In genomic region chr17:28842282-28843012, GRCh38 we compare ENCODE assay signal across 8 cellular contexts. TPM values are rescaled to one million over a fixed set of nuclear protein-coding genes. Genes with fewer than 3 reads are reported as not detected.
DNase-seq lines count a peak whose midpoint lies in the region; ATAC-seq and TF ChIP-seq lines count a peak whose summit lies in the region.

TSS of gene FAM222B (minus strand) at chr17:28842790. CDS start at chr17:28766667, 76,123 bp downstream.

- no peaks in the 10 kb centered on the region for H3K27me3 Mint-ChIP-seq in IgD-negative memory B cell

- H3K9ac ChIP-seq in mucosa of rectum (ENCODE audit: low read depth in 1 of 2, low read length in 2 of 2) = peak within 1 kb of the TSS; percentile 91 to 96

- peaks cover 6 to 20% (median 15%) of the 10 kb centered on the region in 3 donors for H3K4me1 Mint-ChIP-seq in IgD-negative memory B cell

- no peaks in the 10 kb centered on the region for H3K36me3 Mint-ChIP-seq in IgD-negative memory B cell

- DNase-seq in COLO829 (ENCODE audit: low spot score) = peak; percentile 97
- DNase-seq in activated T-cell treated with anti-CD3 and anti-CD28 coated beads, Interleukin-2, amount 50 U/mL, for 1 hour = peak; percentile 84
- peak; percentile 55 to 69 for DNase-seq in stimulated activated CD8-positive, alpha-beta memory T cell treated with anti-CD3 and anti-CD28 coated beads, Interleukin-4, amount 100 ng/mL, for 4 hours (ENCODE audit: low read depth in 2 of 2, low spot score in 1 of 2)

- H3K27ac Mint-ChIP-seq in IgD-negative memory B cell = peak within 1 kb of the TSS; percentile 59 to 97 (median 95)

- H3K4me3 Mint-ChIP-seq in IgD-negative memory B cell = peak within 1 kb of the TSS; percentile 81 to 99 (median 98)

- H3K4me3 ChIP-seq in esophagus (ENCODE audit: low read depth in 1 of 2, low read length in 2 of 2) (peak within 1 kb of the TSS; percentile 84 to 85), mucosa of rectum (ENCODE audit: low read length in 2 of 2) (peak within 1 kb of the TSS; percentile 92 to 99)

- no peaks in the 10 kb centered on the region for H3K36me3 ChIP-seq in esophagus (ENCODE audit: control insufficient read depth in 2 of 2, insufficient read depth in 2 of 2, low read length in 1 of 2)
- no peaks in the 10 kb centered on the region for H3K36me3 ChIP-seq in mucosa of rectum (ENCODE audit: control insufficient read depth in 2 of 2, insufficient read depth in 2 of 2, low read length in 2 of 2)

- peak within 1 kb of the TSS; percentile 75 to 83 for H3K27ac ChIP-seq in esophagus (ENCODE audit: low read depth in 2 of 2, low read length in 1 of 2)
- peak within 1 kb of the TSS; percentile 89 for H3K27ac ChIP-seq in mucosa of rectum (ENCODE audit: low read depth in 2 of 2, low read length in 2 of 2)

- H3K27me3 ChIP-seq in esophagus (ENCODE audit: control insufficient read depth in 1 of 2, insufficient read depth in 2 of 2, low read length in 2 of 2) = no peaks in the 10 kb centered on the region
- H3K27me3 ChIP-seq in mucosa of rectum (ENCODE audit: control insufficient read depth in 2 of 2, insufficient read depth in 2 of 2, low read length in 2 of 2) = no peaks in the 10 kb centered on the region

- H3K4me1 ChIP-seq in esophagus (ENCODE audit: control insufficient read depth in 2 of 2, insufficient read depth in 2 of 2, low read length in 1 of 2) = no peaks in the 10 kb centered on the region
- H3K4me1 ChIP-seq in mucosa of rectum (ENCODE audit: control insufficient read depth in 2 of 2, insufficient read depth in 2 of 2, low read length in 2 of 2) = peaks cover 8 to 12% of the 10 kb centered on the region in 2 donors

- no peaks in the 10 kb centered on the region for H3K9me3 Mint-ChIP-seq in IgD-negative memory B cell

- WGBS in esophagus, 2 donors = 1% methylated on average over 44 of the region's 44 CpGs

- H3K9me3 ChIP-seq in esophagus (ENCODE audit: control insufficient read depth in 2 of 2, insufficient read depth in 1 of 2, low read depth in 1 of 2, low read length in 1 of 2) = no peaks in the 10 kb centered on the region
- H3K9me3 ChIP-seq in mucosa of rectum (ENCODE audit: control insufficient read depth in 2 of 2, low read length in 2 of 2) = no peaks in the 10 kb centered on the region

- peak; percentile 80 for ATAC-seq in GM21447 (IDR thresholded peaks at IDR 0.05; ENCODE audit: unreplicated experiment)

TF ChIP-seq in PFSK-1, 5 proteins besides CTCF, POLR2A, EP300 and RAD21:
- TF ChIP-seq REST (IDR thresholded peaks at IDR 0.05; ENCODE audit: insufficient read depth in 1 of 2, low read depth in 2 of 2, low read length in 2 of 2) (no peak), SIN3A (IDR thresholded peaks at IDR 0.05; ENCODE audit: borderline replicate concordance, insufficient read depth, low read length) (0 out of 2 replicates have a peak, but pooled peaks have one; percentile 9), POLR2AphosphoS5 (IDR thresholded peaks at IDR 0.05; ENCODE audit: low read depth, low read length) (peak; percentile 67; the same call in 1 of the 2 replicates), TAF1 (IDR thresholded peaks at IDR 0.05; ENCODE audit: borderline replicate concordance, insufficient read depth, low read length) (0 out of 2 replicates have a peak, but pooled peaks have one; percentile 48), FOXP2 (optimal IDR thresholded peaks at IDR 0.05; ENCODE audit: borderline replicate concordance, extremely low read depth, extremely low read length, insufficient read depth) (no peak)

RNA-seq across cellular contexts. Expression of gene FAM222B, which starts in this region (rescaled TPM):
- polyA plus RNA-seq in IgD-negative memory B cell = 17.1 TPM
- 16.7 TPM for polyA plus RNA-seq in PFSK-1 (2012; ENCODE audit: insufficient read length, low read depth)
- 1 to 10 TPM; 5.6 to 7.3 TPM for polyA plus RNA-seq in esophagus

Comparison
In these comparisons a context has a peak if more than half of its experiments do, and no peak if none do; other contexts are left out.
1. Peak in every context shown above with its lines: DNase-seq, ATAC-seq, H3K4me3 ChIP-seq and H3K27ac ChIP-seq.